11 cellular contexts compared by ENCODE assay signal in genomic region chr15:63915888-63916731, GRCh38.
DNase-seq lines count a peak whose midpoint lies in the region; ATAC-seq, FAIRE-seq and TF ChIP-seq lines count a peak whose summit lies in the region.
"Had no signal": no experiment of that assay in that cellular context is flagged by ENCODE, and none has a peak within 500 bp of the region (broad histone marks: within the 10 kb centered on the region; RNA-seq: fewer than 3 reads in every experiment).

No MANE protein-coding gene starts in this region.

- no peak for TF ChIP-seq EP300 in A549 (IDR thresholded peaks at IDR 0.05)

- DNase-seq in A549 (ENCODE audit: low read depth in 1 of 2, low spot score in 1 of 2) (peak; percentile 47 to 59), HFF-Myc (ENCODE audit: extremely low read depth, low read depth) (no peak), astrocyte of the hippocampus (ENCODE audit: low read depth, low spot score) (peak; percentile 56), left colon (no peak), NCI-H1105 treated with DMSO at 0.1 percent for 48 hours (lab: John Stamatoyannopoulos, UW) (no peak), NOMO-1 treated with dmso at 0.1 percent for 144 hours (lab: John Stamatoyannopoulos, UW; ENCODE audit: unreplicated experiment) (no peak), superior temporal gyrus (ENCODE audit: extremely low spot score) (no peak)
- DNase-seq: activated T-cell treated with anti-CD3 and anti-CD28 coated beads for 4 hours, naive B cell had no signal

- FAIRE-seq in A549 (lab: Jason Lieb, UNC), result no peak
- FAIRE-seq: G401.6 had no signal

- no peak for TF ChIP-seq CTCF in A549 (IDR thresholded peaks at IDR 0.05)
- TF ChIP-seq CTCF in HFF-Myc (IDR thresholded peaks at IDR 0.05; ENCODE audit: low read depth, low read length, missing control alignments), result peak; percentile 38

- 0 out of 6 replicates have a peak overlapping the region, but pooled peaks of 1 of the 2 experiments have one; percentile 20 for H3K27ac ChIP-seq in A549

- WGBS in A549 (ENCODE audit: missing lambda C conversion rate), result 53% methylated on average over 9 of the region's 9 CpGs

- H3K4me1 ChIP-seq in A549, result peaks cover 11% of the 10 kb centered on the region; the same call in 2 of the 3 replicates

- CTCF ChIA-PET in A549 (lab: Yijun Ruan, JAX), result interaction anchor here (0.5 to 6.7 kb wide), 9 partner anchors 9 to 153 kb away, joined by 3 to 41 read pairs (median 4); partner anchors contain the start of gene DAPK2

- H3K4me3 ChIP-seq in A549 (no peak overlapping the region), HFF-Myc (replicated peaks; ENCODE audit: low read depth, low read length) (no peak overlapping the region)

- POLR2A ChIA-PET in A549 (lab: Yijun Ruan, JAX), result no interaction called here

- ATAC-seq in A549 (peak; percentile 75 to 86; a peak in 5 of 6 replicates), left colon (peak; percentile 14), HG02678 (IDR thresholded peaks at IDR 0.05; ENCODE audit: unreplicated experiment) (no peak)

- H3K9me3 ChIP-seq in A549, result no peaks in the 10 kb centered on the region

- intact Hi-C loops in left colon (cut with DNase I, micrococcal nuclease), result no loop called here

- H3K4me2 ChIP-seq in A549, result no peak overlapping the region

- no peak for TF ChIP-seq POLR2A in A549 (IDR thresholded peaks at IDR 0.05; ENCODE audit: low read length)

- TF ChIP-seq RAD21 in A549 (conservative IDR thresholded peaks at IDR 0.05 in 1 of 2, IDR thresholded peaks at IDR 0.05 in 1 of 2), result no peak

TF ChIP-seq in A549, 52 proteins besides CTCF, POLR2A, EP300 and RAD21:
- TF ChIP-seq EHMT2 (IDR thresholded peaks at IDR 0.05; ENCODE audit: low read depth) (no peak), MAFK (IDR thresholded peaks at IDR 0.05; ENCODE audit: partially characterized antibody) (no peak), CHD4 (IDR thresholded peaks at IDR 0.05; ENCODE audit: borderline replicate concordance) (no peak), CBX2 (IDR thresholded peaks at IDR 0.05; ENCODE audit: borderline replicate concordance, low read depth) (no peak)

Comparison
In these comparisons a context has a peak if more than half of its experiments do, and no peak if none do; other contexts are left out.
1. DNase-seq: peak in A549 (2 of 2) and astrocyte of the hippocampus (single experiment); none in HFF-Myc (single experiment), left colon (0 of 2), NCI-H1105 treated with DMSO at 0.1 percent for 48 hours (single experiment), NOMO-1 treated with dmso at 0.1 percent for 144 hours (single experiment) and superior temporal gyrus (single experiment).